In the genomic region with DNA sequence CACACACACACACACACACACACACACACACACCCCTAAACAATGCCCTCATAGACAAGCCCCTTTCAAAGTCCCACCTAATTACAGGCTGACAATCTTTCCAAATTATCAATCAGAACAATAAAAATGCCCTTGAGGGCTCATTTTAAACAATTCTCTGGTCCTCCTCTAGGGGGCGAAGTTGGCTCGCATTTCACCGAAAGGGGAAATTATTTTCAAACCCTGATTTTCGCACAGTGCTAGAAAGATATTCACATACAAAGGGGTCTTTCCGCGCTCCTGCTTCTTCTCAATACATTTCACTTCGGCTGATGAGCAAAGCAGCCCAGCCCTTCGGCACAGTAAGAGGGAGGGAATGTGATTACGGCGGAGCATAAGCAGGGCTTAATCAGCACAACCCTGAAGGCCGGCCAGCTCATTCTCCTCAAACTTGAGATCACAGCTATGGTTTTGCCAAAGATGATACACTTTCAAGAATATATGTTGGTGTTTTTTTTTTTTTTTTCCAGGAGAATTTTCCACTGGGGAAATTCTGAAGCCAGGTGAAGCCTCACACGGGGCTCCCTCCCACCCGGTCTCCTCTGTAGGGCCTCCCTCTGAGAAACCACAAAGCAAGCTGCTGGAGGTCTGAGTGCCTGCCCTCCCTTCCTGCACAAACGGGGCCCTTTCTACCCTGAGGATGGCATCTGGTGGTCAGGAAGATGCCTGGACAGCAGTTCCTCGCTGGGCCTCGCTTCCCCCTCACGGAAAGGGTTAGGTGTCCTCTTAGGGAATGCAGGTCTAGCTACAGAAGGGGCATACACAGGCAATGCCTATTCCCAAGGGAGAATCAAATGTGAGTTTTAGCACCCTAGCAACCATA, we compare ENCODE assay signal across 8 cellular contexts.
DNase-seq lines count a peak whose midpoint lies in the region; ATAC-seq and TF ChIP-seq lines count a peak whose summit lies in the region.

No MANE protein-coding gene starts in this region.

- H3K4me3 Mint-ChIP-seq in chondrocyte (ENCODE audit: unreplicated experiment) = peak overlapping the region; percentile 63

- peaks cover 34% of the 10 kb centered on the region for H3K4me1 Mint-ChIP-seq in chondrocyte (ENCODE audit: low read depth)

- peak overlapping the region; percentile 92 for H3K27ac Mint-ChIP-seq in chondrocyte (ENCODE audit: unreplicated experiment)

- peak; percentile 67 for ATAC-seq in GM18511 (IDR thresholded peaks at IDR 0.05; ENCODE audit: unreplicated experiment)
- ATAC-seq in left lobe of liver = peak; percentile 78
- no peak for ATAC-seq in HG03565 (IDR thresholded peaks at IDR 0.05; ENCODE audit: unreplicated experiment)

- no peaks in the 10 kb centered on the region for H3K9me3 Mint-ChIP-seq in chondrocyte (ENCODE audit: low read depth)

- H3K4me3 ChIP-seq in AG10803 (ENCODE audit: low read length) = peak overlapping the region; percentile 41

- DNase-seq in AG10803 (ENCODE audit: low read depth) = peak; percentile 82
- peak; percentile 86 for DNase-seq in M059J (ENCODE audit: low read depth)
- peak; percentile 8 for DNase-seq in T-helper 9 cell
- no peak for DNase-seq in chondrocyte (ENCODE audit: low spot score)
- no peak for DNase-seq in left lobe of liver (ENCODE audit: low spot score)
- DNase-seq in stimulated activated CD4-positive, alpha-beta T cell treated with anti-CD3 and anti-CD28 coated beads, Interleukin-4, amount 100 ng/mL, for 1 hour = peak; percentile 21

- TF ChIP-seq CTCF in AG10803 (conservative IDR thresholded peaks at IDR 0.05; ENCODE audit: low read length) (peak; percentile 72), chondrocyte (IDR thresholded peaks at IDR 0.05) (peak; percentile 89)

- H3K27me3 Mint-ChIP-seq in chondrocyte (ENCODE audit: low read depth) = no peaks in the 10 kb centered on the region

- H3K36me3 Mint-ChIP-seq in chondrocyte (ENCODE audit: low read depth) = peaks cover 4% of the 10 kb centered on the region

Comparison
In these comparisons a context has a peak if more than half of its experiments do, and no peak if none do; other contexts are left out.
1. DNase-seq: peak in AG10803 (single experiment), M059J (single experiment), T-helper 9 cell (single experiment) and stimulated activated CD4-positive, alpha-beta T cell treated with anti-CD3 and anti-CD28 coated beads, Interleukin-4, amount 100 ng/mL, for 1 hour (single experiment); none in chondrocyte (single experiment) and left lobe of liver (single experiment).